26 cellular contexts compared by ENCODE assay signal in genomic region chr2:100269889-100270288, GRCh38. TPM values are rescaled to one million over a fixed set of nuclear protein-coding genes. Genes with fewer than 3 reads are reported as not detected.
"Had no signal": no experiment of that assay in that cellular context is flagged by ENCODE, and none has a peak within 500 bp of the region (broad histone marks: within the 10 kb centered on the region; RNA-seq: fewer than 3 reads in every experiment).

No MANE protein-coding gene starts in this region.

- DNase-seq: activated CD4-positive, alpha-beta T cell treated with anti-CD3 and anti-CD28 coated beads for 4 hours; activated CD4-positive, alpha-beta T cell treated with anti-CD3 and anti-CD28 coated beads, Interleukin-2, amount 50 U/mL, for 4 hours; activated naive CD4-positive, alpha-beta T cell treated with anti-CD3 and anti-CD28 coated beads, Interleukin-2, amount 50 U/mL, for 16 hours; activated T-cell treated with anti-CD3 and anti-CD28 coated beads for 4 hours; activated T-cell treated with anti-CD3 and anti-CD28 coated beads, Interleukin-2, amount 50 U/mL, for 72 hours; amygdala; effector memory CD4-positive, alpha-beta T cell; erythroblast; hippocampal formation; kidney; left colon; naive thymus-derived CD8-positive, alpha-beta T cell; nucleus accumbens; psoas muscle; stimulated activated CD4-positive, alpha-beta T cell treated with anti-CD3 and anti-CD28 coated beads, Interleukin-15, amount 100 ng/mL, for 24 hours; stimulated activated CD4-positive, alpha-beta T cell treated with anti-CD3 and anti-CD28 coated beads, Interleukin-2, amount 100 ng/mL, for 24 hours; stimulated activated naive B cell treated with anti-CD40 and anti-IgM and Interleukin-4, amounts not matched to agents 10 μg/mL and 1 μg/mL and 100 μg/mL, for 72 hours; stomach had no signal

- ATAC-seq: activated T-cell treated with anti-CD3 and anti-CD28 coated beads, Interleukin-2, amount 50 U/mL, for 72 hours; gastroesophageal sphincter; left colon; naive thymus-derived CD8-positive, alpha-beta T cell; psoas muscle; stimulated activated naive B cell treated with anti-CD40 and anti-IgM and Interleukin-4, amounts not matched to agents 10 μg/mL and 1 μg/mL and 100 μg/mL, for 72 hours had no signal

- H3K9me3 Mint-ChIP-seq: activated T-cell treated with anti-CD3 and anti-CD28 coated beads, Interleukin-2, amount 50 U/mL, for 72 hours; central memory CD8-positive, alpha-beta T cell; neural crest cell; stimulated activated naive B cell treated with anti-CD40 and anti-IgM and Interleukin-4, amounts not matched to agents 10 μg/mL and 1 μg/mL and 100 μg/mL, for 72 hours had no signal

- H3K4me3 Mint-ChIP-seq: activated T-cell treated with anti-CD3 and anti-CD28 coated beads, Interleukin-2, amount 50 U/mL, for 72 hours; central memory CD8-positive, alpha-beta T cell; naive thymus-derived CD8-positive, alpha-beta T cell; neural crest cell; stimulated activated naive B cell treated with anti-CD40 and anti-IgM and Interleukin-4, amounts not matched to agents 10 μg/mL and 1 μg/mL and 100 μg/mL, for 72 hours had no signal

- H3K36me3 Mint-ChIP-seq: naive thymus-derived CD8-positive, alpha-beta T cell; stimulated activated naive B cell treated with anti-CD40 and anti-IgM and Interleukin-4, amounts not matched to agents 10 μg/mL and 1 μg/mL and 100 μg/mL, for 72 hours had no signal

- H3K27ac Mint-ChIP-seq: activated T-cell treated with anti-CD3 and anti-CD28 coated beads, Interleukin-2, amount 50 U/mL, for 72 hours; naive thymus-derived CD8-positive, alpha-beta T cell; stimulated activated naive B cell treated with anti-CD40 and anti-IgM and Interleukin-4, amounts not matched to agents 10 μg/mL and 1 μg/mL and 100 μg/mL, for 72 hours had no signal

- H3K27me3 Mint-ChIP-seq: central memory CD8-positive, alpha-beta T cell; naive thymus-derived CD8-positive, alpha-beta T cell; stimulated activated naive B cell treated with anti-CD40 and anti-IgM and Interleukin-4, amounts not matched to agents 10 μg/mL and 1 μg/mL and 100 μg/mL, for 72 hours had no signal

- H3K4me3 ChIP-seq: gastroesophageal sphincter, psoas muscle, smooth muscle cell, stomach, tibial artery had no signal

- H3K4me1 Mint-ChIP-seq: central memory CD8-positive, alpha-beta T cell had no signal

- H3K27ac ChIP-seq: parathyroid adenoma, psoas muscle, tibial artery, VCaP had no signal

RNA-seq across cellular contexts. Expression of gene LONRF2, which starts 52.4 kb away (rescaled TPM):
- total RNA-seq: dermis microvascular lymphatic vessel endothelial cell; naive thymus-derived CD8-positive, alpha-beta T cell had no signal
